In genomic region chr15:83565553-83566159, GRCh38 we compare ENCODE assay signal across 8 cellular contexts.
DNase-seq lines count a peak whose midpoint lies in the region; ATAC-seq and TF ChIP-seq lines count a peak whose summit lies in the region.

No MANE protein-coding gene starts in this region.

- H3K27me3 ChIP-seq in KMS-11 (ENCODE audit: insufficient read depth, low read depth) (no peaks in the 10 kb centered on the region), lung (ENCODE audit: control insufficient read depth, insufficient read depth) (no peaks in the 10 kb centered on the region)

- H3K36me3 ChIP-seq in KMS-11 (ENCODE audit: insufficient read depth) (no peaks in the 10 kb centered on the region), lung (ENCODE audit: control insufficient read depth in 2 of 2, insufficient read depth in 2 of 2, low read length in 2 of 2) (no peaks in the 10 kb centered on the region)

- peaks cover 0 to 2% of the 10 kb centered on the region in 2 donors for H3K9me3 ChIP-seq in lung (ENCODE audit: control insufficient read depth in 2 of 2, insufficient read depth in 1 of 2, low read length in 1 of 2)

- ATAC-seq in lung (ENCODE audit: insufficient read depth, low FRiP score) = no peak
- no peak for ATAC-seq in effector memory CD8-positive, alpha-beta T cell (replicated peaks)

- H3K4me1 ChIP-seq in KMS-11 (ENCODE audit: low read depth, poor library complexity, severe bottlenecking) = no peaks in the 10 kb centered on the region
- H3K4me1 ChIP-seq in lung (ENCODE audit: control insufficient read depth in 2 of 2, insufficient read depth in 2 of 2, low read length in 2 of 2) = no peaks in the 10 kb centered on the region

- H3K4me3 Mint-ChIP-seq in effector memory CD8-positive, alpha-beta T cell = no peak overlapping the region

- H3K4me3 ChIP-seq in KMS-11 (IDR thresholded peaks at IDR 0.05; ENCODE audit: insufficient read depth, low read depth, low read length) (no peak overlapping the region), astrocyte of the spinal cord (ENCODE audit: low read depth, low read length) (no peak overlapping the region), lung (no peak overlapping the region)

- no peaks in the 10 kb centered on the region for H3K79me2 ChIP-seq in KMS-11 (ENCODE audit: insufficient read depth, low read depth)

- TF ChIP-seq CTCF in KMS-11 (conservative IDR thresholded peaks at IDR 0.05; ENCODE audit: low read depth, low read length) (peak; percentile 70), astrocyte of the spinal cord (IDR thresholded peaks at IDR 0.05; ENCODE audit: low read depth, low read length) (peak; percentile 64), lung (IDR thresholded peaks at IDR 0.05; ENCODE audit: control extremely low read depth, extremely low read depth) (peak; percentile 13)

- no peaks in the 10 kb centered on the region for H3K4me1 Mint-ChIP-seq in effector memory CD8-positive, alpha-beta T cell (ENCODE audit: low read depth in 2 of 2)

- no peak overlapping the region for H3K4me2 ChIP-seq in KMS-11

- H2AFZ ChIP-seq in KMS-11 (ENCODE audit: low read depth) = no peak overlapping the region

- no peaks in the 10 kb centered on the region for H3K36me3 Mint-ChIP-seq in effector memory CD8-positive, alpha-beta T cell (ENCODE audit: insufficient read depth)

- H3K27ac Mint-ChIP-seq in effector memory CD8-positive, alpha-beta T cell = no peak overlapping the region

- no peak overlapping the region for H3K9ac ChIP-seq in KMS-11

- H3K27ac ChIP-seq in KMS-11 (no peak overlapping the region), lung (ENCODE audit: low read depth in 1 of 2, low read length in 1 of 2) (no peak overlapping the region)

- no peaks in the 10 kb centered on the region for H3K27me3 Mint-ChIP-seq in effector memory CD8-positive, alpha-beta T cell

- WGBS in lung, 2 donors = 32 to 38% methylated on average over 4 of the region's 4 CpGs

- DNase-seq in DMS 273 (lab: John Stamatoyannopoulos, UW; ENCODE audit: unreplicated experiment) (peak; percentile 42), DMS 273 treated with DMSO at 0.1 percent for 48 hours (lab: John Stamatoyannopoulos, UW) (no peak), astrocyte of the spinal cord (ENCODE audit: low read depth, low spot score) (peak; percentile 29), lung (ENCODE audit: low spot score) (no peak), foreskin melanocyte (no peak)
- DNase-seq in activated T-cell treated with anti-CD3 and anti-CD28 coated beads, Interleukin-2, amount 50 U/mL, for 1 hour = no peak
- no peak for DNase-seq in effector memory CD8-positive, alpha-beta T cell

- no peaks in the 10 kb centered on the region for H3K9me3 Mint-ChIP-seq in effector memory CD8-positive, alpha-beta T cell

- no peaks in the 10 kb centered on the region for H4K20me1 ChIP-seq in KMS-11 (ENCODE audit: insufficient read depth)

- in situ Hi-C loops in astrocyte of the spinal cord (cut with HindIII; ENCODE audit: low sequenced_read_pairs) = no loop called here

Comparison
In these comparisons a context has a peak if more than half of its experiments do, and no peak if none do; other contexts are left out.
1. DNase-seq: peak in DMS 273 (single experiment) and astrocyte of the spinal cord (single experiment); none in DMS 273 treated with DMSO at 0.1 percent for 48 hours (single experiment), lung (single experiment), activated T-cell treated with anti-CD3 and anti-CD28 coated beads, Interleukin-2, amount 50 U/mL, for 1 hour (single experiment), effector memory CD8-positive, alpha-beta T cell (0 of 3) and foreskin melanocyte (single experiment).
2. CTCF ChIP-seq: peak in every context shown above with its lines; median percentile 70 in KMS-11; 64 in astrocyte of the spinal cord; 13 in lung.